Comparison of ENCODE assay signal across 8 cellular contexts in genomic region chr2:218216674-218217365, GRCh38. TPM values are rescaled to one million over a fixed set of nuclear protein-coding genes. Genes with fewer than 3 reads are reported as not detected.
A peak's percentile ranks its signal among the peaks of the same experiment; 100 is the strongest.
DNase-seq lines count a peak whose midpoint lies in the region; ATAC-seq and TF ChIP-seq lines count a peak whose summit lies in the region.

TSS of gene ARPC2 (plus strand) at chr2:218217189. CDS start at chr2:218217471, 282 bp downstream.

- peak within 1 kb of the TSS; percentile 97 for H3K27ac ChIP-seq in SU-DHL-6 (ENCODE audit: low read depth, low read length)
- peak within 1 kb of the TSS; percentile 90 for H3K27ac ChIP-seq in osteoblast (ENCODE audit: low read depth, low read length)
- peak within 1 kb of the TSS; percentile 90 to 96 for H3K27ac ChIP-seq in testis

- peaks cover 15% of the 10 kb centered on the region; the same call in 1 of the 2 replicates for H3K36me3 ChIP-seq in SU-DHL-6 (ENCODE audit: low read length)
- peaks cover 12% of the 10 kb centered on the region for H3K36me3 ChIP-seq in osteoblast (ENCODE audit: insufficient read depth, low read length)
- H3K36me3 ChIP-seq in testis (ENCODE audit: low read depth, missing control alignments) = no peaks in the 10 kb centered on the region

- peaks cover 31% of the 10 kb centered on the region for H3K4me1 Mint-ChIP-seq in activated naive CD8-positive, alpha-beta T cell treated with anti-CD3 and anti-CD28 coated beads, Interleukin-2, amount 10 ng/mL, durations not matched to agents 7 days and 5 days

- H3K4me3 Mint-ChIP-seq in activated naive CD8-positive, alpha-beta T cell treated with anti-CD3 and anti-CD28 coated beads, Interleukin-2, amount 10 ng/mL, durations not matched to agents 7 days and 5 days = peak within 1 kb of the TSS; percentile 88

- H3K27me3 ChIP-seq in SU-DHL-6 (ENCODE audit: low read length) (no peaks in the 10 kb centered on the region), osteoblast (ENCODE audit: insufficient read depth, low read length) (no peaks in the 10 kb centered on the region), testis (no peaks in the 10 kb centered on the region)

- ATAC-seq in HG02642 (IDR thresholded peaks at IDR 0.05; ENCODE audit: poor library complexity, unreplicated experiment) = peak; percentile 73
- ATAC-seq in activated naive CD8-positive, alpha-beta T cell treated with anti-CD3 and anti-CD28 coated beads, Interleukin-2, amount 10 ng/mL, durations not matched to agents 7 days and 5 days (ENCODE audit: low read depth) = peak; percentile 64

- peaks cover 41% of the 10 kb centered on the region for H3K4me1 ChIP-seq in osteoblast (ENCODE audit: insufficient read depth, low read length)
- peaks cover 29% of the 10 kb centered on the region for H3K4me1 ChIP-seq in testis

- H3K9me2 ChIP-seq in SU-DHL-6 (replicated peaks; ENCODE audit: insufficient read depth, low read length) = no peaks in the 10 kb centered on the region

- H3K27ac Mint-ChIP-seq in activated naive CD8-positive, alpha-beta T cell treated with anti-CD3 and anti-CD28 coated beads, Interleukin-2, amount 10 ng/mL, durations not matched to agents 7 days and 5 days = peak within 1 kb of the TSS; percentile 91

- H3K9me3 Mint-ChIP-seq in activated naive CD8-positive, alpha-beta T cell treated with anti-CD3 and anti-CD28 coated beads, Interleukin-2, amount 10 ng/mL, durations not matched to agents 7 days and 5 days = no peaks in the 10 kb centered on the region

- DNase-seq in GM10266 (ENCODE audit: extremely low spot score) (peak; percentile 90), NCI-H1105 treated with DMSO at 0.1 percent for 48 hours (lab: John Stamatoyannopoulos, UW) (peak; percentile 79), head of caudate nucleus (peak; percentile 83 to 97 (median 92)), osteoblast (ENCODE audit: insufficient read length, low spot score, missing footprints) (peak; percentile 95), testis (peak; percentile 96)
- peak; percentile 98 for DNase-seq in activated naive CD8-positive, alpha-beta T cell treated with anti-CD3 and anti-CD28 coated beads, Interleukin-2, amount 10 ng/mL, durations not matched to agents 7 days and 5 days

- H3K27me3 Mint-ChIP-seq in activated naive CD8-positive, alpha-beta T cell treated with anti-CD3 and anti-CD28 coated beads, Interleukin-2, amount 10 ng/mL, durations not matched to agents 7 days and 5 days = no peaks in the 10 kb centered on the region

- H2AFZ ChIP-seq in SU-DHL-6 (ENCODE audit: low read depth, low read length, severe bottlenecking) (peak within 1 kb of the TSS; percentile 95), osteoblast (ENCODE audit: low read length) (peak within 1 kb of the TSS; percentile 97)

- H3K79me2 ChIP-seq in SU-DHL-6 (ENCODE audit: insufficient read depth, low read length) = peaks cover 47% of the 10 kb centered on the region
- H3K79me2 ChIP-seq in osteoblast (ENCODE audit: insufficient read depth, low read length) = peaks cover 55% of the 10 kb centered on the region

- peak; percentile 65 for TF ChIP-seq POLR2A in testis (IDR thresholded peaks at IDR 0.05)

- peak within 1 kb of the TSS; percentile 99 for H3K9ac ChIP-seq in SU-DHL-6 (ENCODE audit: low read length)

- TF ChIP-seq CTCF in GM10266 (IDR thresholded peaks at IDR 0.05; ENCODE audit: control insufficient read depth, insufficient read depth, low read depth, missing control alignments) (no peak), SU-DHL-6 (IDR thresholded peaks at IDR 0.05; ENCODE audit: insufficient read depth, low read length, poor library complexity, severe bottlenecking) (no peak), osteoblast (IDR thresholded peaks at IDR 0.05; ENCODE audit: extremely low read depth, low read depth, low read length) (no peak), testis (IDR thresholded peaks at IDR 0.05) (peak in 1 of 3 experiments; percentile 60)

- H3F3A ChIP-seq in SU-DHL-6 (ENCODE audit: insufficient read depth) = peaks cover 20% of the 10 kb centered on the region

- WGBS in testis, 2 donors = 1% methylated on average over 36 to 53 of the region's 60 CpGs

- intact Hi-C loops in head of caudate nucleus (cut with DNase I) (loop anchor here (2.0 kb wide), 1 partner anchor 54 kb away; the partner anchor contains the start of genes AAMP and PNKD), testis (cut with DNase I; ENCODE audit: low total_unique reads) (no loop called here)

- POLR2A ChIA-PET in activated naive CD8-positive, alpha-beta T cell treated with anti-CD3 and anti-CD28 coated beads, Interleukin-2, amount 10 ng/mL, durations not matched to agents 7 days and 5 days (lab: Charles Lee) = interaction anchor here (0.7 to 7.3 kb wide), 7 partner anchors 9 to 442 kb away, joined by 3 to 91 read pairs (median 5); partner anchors contain the start of genes AAMP, BCS1L, PNKD and ZNF142

- H3K4me3 ChIP-seq in SU-DHL-6 (ENCODE audit: insufficient read depth, low read length, poor library complexity, severe bottlenecking) (peak within 1 kb of the TSS; percentile 90), osteoblast (ENCODE audit: insufficient read depth, low read length) (peak within 1 kb of the TSS; percentile 96), testis (peak within 1 kb of the TSS; percentile 94 to 99)

- H4K20me1 ChIP-seq in SU-DHL-6 (ENCODE audit: low read depth, low read length) (peaks cover 19% of the 10 kb centered on the region), osteoblast (ENCODE audit: insufficient read depth, low read length) (peaks cover 44% of the 10 kb centered on the region)

- peaks cover 36% of the 10 kb centered on the region for H3K36me3 Mint-ChIP-seq in activated naive CD8-positive, alpha-beta T cell treated with anti-CD3 and anti-CD28 coated beads, Interleukin-2, amount 10 ng/mL, durations not matched to agents 7 days and 5 days

- H3K4me2 ChIP-seq in SU-DHL-6 (ENCODE audit: low read depth, low read length, poor library complexity, severe bottlenecking) (peak within 1 kb of the TSS; percentile 97), osteoblast (ENCODE audit: insufficient read depth, low read length) (peak within 1 kb of the TSS; percentile 87)

- H3K9me3 ChIP-seq in SU-DHL-6 (ENCODE audit: insufficient read depth, low read length) = no peaks in the 10 kb centered on the region
- no peaks in the 10 kb centered on the region for H3K9me3 ChIP-seq in osteoblast (ENCODE audit: low read depth, low read length)
- H3K9me3 ChIP-seq in testis = no peaks in the 10 kb centered on the region

RNA-seq across cellular contexts. Expression of gene ARPC2, which starts in this region (rescaled TPM):
- total RNA-seq in activated naive CD8-positive, alpha-beta T cell treated with anti-CD3 and anti-CD28 coated beads, Interleukin-2, amount 10 ng/mL, durations not matched to agents 7 days and 5 days = 100 to 1,000 TPM; 707 to 735 TPM
- total RNA-seq in osteoblast (301 and 315 TPM in 2 replicates), testis (100 to 1,000 TPM; 255 to 271 TPM)
- 338 TPM for polyA plus RNA-seq in testis (ENCODE audit: insufficient read depth, low read depth, low replicate concordance)

Comparison
In these comparisons a context has a peak if more than half of its experiments do, and no peak if none do; other contexts are left out.
1. Peak in every context shown above with its lines: DNase-seq, ATAC-seq, H3K4me3 ChIP-seq and H3K27ac ChIP-seq.